ENCODE assay signal across 16 cellular contexts in the genomic region with DNA sequence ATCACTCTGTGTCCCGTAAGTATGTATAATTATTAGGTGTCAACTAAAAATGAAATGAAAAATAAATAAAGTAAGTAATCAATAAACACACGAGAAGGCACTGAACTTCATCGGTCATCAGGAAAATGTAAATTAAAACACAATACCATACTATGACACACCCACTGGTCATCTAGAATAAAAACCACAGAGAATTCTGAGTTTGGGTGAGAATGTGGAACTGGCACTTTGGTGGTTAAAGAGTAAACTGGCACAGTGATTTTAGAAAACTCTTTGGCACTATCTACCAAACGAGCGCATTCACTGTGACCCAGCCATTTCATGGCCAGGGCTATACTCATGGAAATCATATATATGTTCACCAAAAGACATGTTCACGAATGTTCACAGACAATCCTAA.
DNase-seq lines count a peak whose midpoint lies in the region; ATAC-seq lines count a peak whose summit lies in the region.
"Had no signal": no experiment of that assay in that cellular context is flagged by ENCODE, and none has a peak within 500 bp of the region (broad histone marks: within the 10 kb centered on the region; RNA-seq: fewer than 3 reads in every experiment).

No MANE protein-coding gene starts in this region.

- WGBS in GM23248 (ENCODE audit: low coverage in 1 of 2, low lambda C conversion rate in 2 of 2, missing lambda C conversion rate in 2 of 2), 2 experiments: 74 to 76% methylated on average over 6 of the region's 6 CpGs

- no peaks in the 10 kb centered on the region for H3K9me3 ChIP-seq in GM23248 (ENCODE audit: low read depth)
- H3K9me3 ChIP-seq: HAP-1 had no signal

- H3K27me3 ChIP-seq in GM23248 (replicated peaks; ENCODE audit: insufficient read depth): no peaks in the 10 kb centered on the region

- H3K36me3 ChIP-seq in GM23248 (ENCODE audit: low read depth): no peaks in the 10 kb centered on the region
- H3K36me3 ChIP-seq: HAP-1 had no signal

- no peak overlapping the region for H3K4me2 ChIP-seq in GM23248 (ENCODE audit: unreplicated experiment)
- H3K4me2 ChIP-seq: GM23338, KMS-11 had no signal

- H3K4me1 ChIP-seq in GM23248 (ENCODE audit: insufficient read depth): peaks cover 7% of the 10 kb centered on the region; the same call in 1 of the 2 replicates
- H3K4me1 ChIP-seq: HAP-1 had no signal

- ATAC-seq in GM21515 (IDR thresholded peaks at IDR 0.05; ENCODE audit: unreplicated experiment): no peak
- ATAC-seq in HG03469 (IDR thresholded peaks at IDR 0.05; ENCODE audit: unreplicated experiment): no peak
- no peak for ATAC-seq in GM18868 (IDR thresholded peaks at IDR 0.05; ENCODE audit: unreplicated experiment)
- ATAC-seq: CD8-positive, alpha-beta T cell; GM23338 had no signal

- H3F3A ChIP-seq in GM23248 (ENCODE audit: insufficient read depth): peaks cover 46% of the 10 kb centered on the region

- H2AFZ ChIP-seq in GM23248: no peak overlapping the region
- H2AFZ ChIP-seq: GM23338 had no signal

- H3K9ac ChIP-seq in GM23248: no peak overlapping the region
- H3K9ac ChIP-seq: KMS-11 had no signal

- H3K79me2 ChIP-seq in GM23248 (ENCODE audit: insufficient read depth): peaks cover 100% of the 10 kb centered on the region

- H4K20me1 ChIP-seq in GM23248 (ENCODE audit: insufficient read depth): no peaks in the 10 kb centered on the region

- H3K4me3 ChIP-seq in GM23248: no peak overlapping the region
- H3K4me3 ChIP-seq: GM23338, HAP-1 had no signal

- DNase-seq in GM23248 (peak; percentile 27), HT1080 (ENCODE audit: low read depth) (peak; percentile 24), RPMI7951 (ENCODE audit: low read depth) (peak; percentile 15), glomerular visceral epithelial cell (ENCODE audit: extremely low spot score) (peak; percentile 55), C1 segment of cervical spinal cord (lab: John Stamatoyannopoulos, UW) (no peak)
- DNase-seq: CD8-positive, alpha-beta T cell; COR-L47; DND-41; GF-D8 had no signal

- 0 out of 2 replicates have a peak, but pooled peaks cover 6% of the 10 kb centered on the region for H3K9me2 ChIP-seq in GM23248 (ENCODE audit: insufficient read depth)

- H3K27ac ChIP-seq in GM23248: no peak overlapping the region
- H3K27ac ChIP-seq: C4-2B, KMS-11 had no signal

- in situ Hi-C loops in GM23248 (cut with MboI): no loop called here

Comparison
In these comparisons a context has a peak if more than half of its experiments do, and no peak if none do; other contexts are left out.
1. DNase-seq: peak in GM23248 (single experiment), HT1080 (single experiment), RPMI7951 (single experiment) and glomerular visceral epithelial cell (single experiment); none in C1 segment of cervical spinal cord (0 of 14).